1 cellular context compared by ENCODE assay signal in the genomic region with DNA sequence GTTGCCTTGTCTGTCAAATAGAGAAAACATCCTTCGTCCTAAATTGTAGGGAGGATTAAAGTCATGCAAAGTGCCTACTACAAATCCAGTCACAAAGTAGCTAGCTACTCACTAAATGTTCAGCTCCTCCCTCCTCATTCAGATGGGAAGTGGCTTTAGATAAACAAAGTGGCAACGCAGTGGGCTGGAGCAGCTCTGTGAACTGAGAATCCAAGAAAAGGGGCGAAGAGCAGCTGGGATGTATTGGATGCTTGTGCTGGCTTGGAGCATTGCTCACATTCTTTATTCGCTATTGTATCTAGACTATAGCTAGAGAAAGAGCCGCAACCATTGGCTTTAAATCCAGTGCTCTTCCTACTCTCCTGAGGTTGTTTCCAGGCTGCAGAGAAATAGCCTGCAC.
A peak's percentile ranks its signal among the peaks of the same experiment; 100 is the strongest.
TF ChIP-seq lines count a peak whose summit lies in the region.

No MANE protein-coding gene starts in this region.

TF ChIP-seq in WTC11, 78 proteins besides CTCF, POLR2A, EP300 and RAD21 (continued from another document):
- TF ChIP-seq, protein P1, sequence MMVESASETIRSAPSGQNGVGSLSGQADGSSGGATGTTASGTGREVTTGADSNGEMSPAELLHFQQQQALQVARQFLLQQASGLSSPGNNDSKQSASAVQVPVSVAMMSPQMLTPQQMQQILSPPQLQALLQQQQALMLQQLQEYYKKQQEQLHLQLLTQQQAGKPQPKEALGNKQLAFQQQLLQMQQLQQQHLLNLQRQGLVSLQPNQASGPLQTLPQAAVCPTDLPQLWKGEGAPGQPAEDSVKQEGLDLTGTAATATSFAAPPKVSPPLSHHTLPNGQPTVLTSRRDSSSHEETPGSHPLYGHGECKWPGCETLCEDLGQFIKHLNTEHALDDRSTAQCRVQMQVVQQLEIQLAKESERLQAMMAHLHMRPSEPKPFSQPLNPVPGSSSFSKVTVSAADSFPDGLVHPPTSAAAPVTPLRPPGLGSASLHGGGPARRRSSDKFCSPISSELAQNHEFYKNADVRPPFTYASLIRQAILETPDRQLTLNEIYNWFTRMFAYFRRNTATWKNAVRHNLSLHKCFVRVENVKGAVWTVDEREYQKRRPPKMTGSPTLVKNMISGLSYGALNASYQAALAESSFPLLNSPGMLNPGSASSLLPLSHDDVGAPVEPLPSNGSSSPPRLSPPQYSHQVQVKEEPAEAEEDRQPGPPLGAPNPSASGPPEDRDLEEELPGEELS (CRISPR knock-in tag; IDR thresholded peaks at IDR 0.05) = peak; percentile 48; the same call in 1 of the 2 replicates
- TF ChIP-seq FOXK1 (CRISPR knock-in tag; IDR thresholded peaks at IDR 0.05) = 0 out of 2 replicates have a peak, but pooled peaks have one; percentile 9
- 0 out of 2 replicates have a peak, but pooled peaks have one; percentile 33 for TF ChIP-seq KAT7 (CRISPR knock-in tag; IDR thresholded peaks at IDR 0.05; ENCODE audit: borderline replicate concordance)
- no peak for TF ChIP-seq ZNF219 (CRISPR knock-in tag; IDR thresholded peaks at IDR 0.05; ENCODE audit: borderline replicate concordance)
- TF ChIP-seq ZNF232 (CRISPR knock-in tag; IDR thresholded peaks at IDR 0.05) = no peak
- TF ChIP-seq TEAD1 (CRISPR knock-in tag; IDR thresholded peaks at IDR 0.05) = peak; percentile 34; the same call in 1 of the 2 replicates
- TF ChIP-seq GTF2I (CRISPR knock-in tag; conservative IDR thresholded peaks at IDR 0.05) = peak; percentile 46; the same call in 1 of the 2 replicates
